Comparison of ENCODE assay signal across 18 cellular contexts in the genomic region with DNA sequence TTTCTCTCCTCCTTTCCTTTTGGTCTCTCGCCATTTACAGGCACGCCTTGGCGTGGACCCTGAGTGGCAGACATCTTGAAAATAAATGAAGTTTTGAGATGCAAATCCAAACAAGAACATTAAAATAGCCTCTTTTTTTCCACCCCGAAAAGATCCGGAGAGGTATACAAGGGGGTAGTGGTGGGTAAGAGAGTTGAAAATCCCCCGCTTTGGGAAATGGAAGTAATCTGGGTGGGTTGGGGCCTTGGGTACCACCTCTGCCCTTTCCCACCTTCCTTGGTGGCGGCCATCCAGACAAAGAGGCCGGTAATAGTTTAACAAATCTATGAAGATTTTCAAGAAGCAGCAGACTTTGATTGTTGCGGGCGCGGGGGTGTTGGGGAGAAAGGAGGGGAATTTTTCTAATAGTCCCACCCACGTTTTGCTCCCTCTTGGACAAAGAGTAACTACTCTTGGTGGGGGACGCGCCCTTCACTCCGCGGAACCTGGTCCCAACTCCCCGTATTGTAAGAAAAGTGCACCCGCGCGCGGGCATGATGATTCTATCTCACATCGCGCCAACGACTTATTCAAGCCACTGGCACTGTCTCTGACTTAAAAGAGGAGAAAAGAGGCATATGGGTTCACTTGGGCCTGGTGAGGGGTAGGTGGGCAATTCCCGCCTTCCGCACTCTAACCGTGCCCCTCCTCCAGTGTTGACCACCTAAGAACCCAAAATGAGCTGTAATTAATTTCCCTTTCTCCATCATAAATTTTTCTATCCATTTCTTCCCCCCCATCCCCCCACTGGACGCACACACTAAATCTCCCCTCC. TPM values are rescaled to one million over a fixed set of nuclear protein-coding genes. Genes with fewer than 3 reads are reported as not detected.
A peak's percentile ranks its signal among the peaks of the same experiment; 100 is the strongest.
DNase-seq lines count a peak whose midpoint lies in the region; ATAC-seq and TF ChIP-seq lines count a peak whose summit lies in the region.
"Had no signal": no experiment of that assay in that cellular context is flagged by ENCODE, and none has a peak within 500 bp of the region (broad histone marks: within the 10 kb centered on the region; RNA-seq: fewer than 3 reads in every experiment).

No MANE protein-coding gene starts in this region.

- H3K4me1 Mint-ChIP-seq in activated T-cell treated with anti-CD3 and anti-CD28 coated beads, Interleukin-2, amount 50 U/mL, for 24 hours (ENCODE audit: low read depth), result peaks cover 40% of the 10 kb centered on the region
- peaks cover 33% of the 10 kb centered on the region for H3K4me1 Mint-ChIP-seq in endothelial cell (ENCODE audit: unreplicated experiment)

- no peak for TF ChIP-seq CTCF in OCI-LY7 (conservative IDR thresholded peaks at IDR 0.05; ENCODE audit: low read length)
- no peak for TF ChIP-seq CTCF in endothelial cell (IDR thresholded peaks at IDR 0.05; ENCODE audit: unreplicated experiment)

- no peaks in the 10 kb centered on the region for H3K36me3 ChIP-seq in OCI-LY7 (ENCODE audit: insufficient read depth, low read length)

- ATAC-seq in sciatic nerve (no peak), GM21786 (IDR thresholded peaks at IDR 0.05; ENCODE audit: unreplicated experiment) (no peak)
- ATAC-seq: left colon had no signal

- intact Hi-C loops in OCI-LY7 (cut with micrococcal nuclease; ENCODE audit: unreplicated experiment) (no loop called here), sciatic nerve (cut with DNase I) (no loop called here)

- H3K9me3 ChIP-seq in OCI-LY7 (ENCODE audit: low read length), result no peaks in the 10 kb centered on the region

- H3K79me2 ChIP-seq in OCI-LY7 (ENCODE audit: insufficient read depth, low read depth, low read length), result no peaks in the 10 kb centered on the region
- H3K79me2 ChIP-seq: parathyroid adenoma had no signal

- H3K9me3 Mint-ChIP-seq in activated T-cell treated with anti-CD3 and anti-CD28 coated beads, Interleukin-2, amount 50 U/mL, for 24 hours, result peaks cover 9% of the 10 kb centered on the region
- no peaks in the 10 kb centered on the region for H3K9me3 Mint-ChIP-seq in endothelial cell (ENCODE audit: unreplicated experiment)

- no peak overlapping the region for H3K27ac Mint-ChIP-seq in activated T-cell treated with anti-CD3 and anti-CD28 coated beads, Interleukin-2, amount 50 U/mL, for 24 hours
- H3K27ac Mint-ChIP-seq in endothelial cell (ENCODE audit: unreplicated experiment), result no peak overlapping the region

- peaks cover 14% of the 10 kb centered on the region for H3K4me1 ChIP-seq in OCI-LY7 (ENCODE audit: insufficient read depth, low read length, poor library complexity, severe bottlenecking)
- H3K4me1 ChIP-seq: parathyroid adenoma had no signal

- peak overlapping the region; percentile 69 for H3K4me3 Mint-ChIP-seq in activated T-cell treated with anti-CD3 and anti-CD28 coated beads, Interleukin-2, amount 50 U/mL, for 24 hours
- peak overlapping the region; percentile 83 for H3K4me3 Mint-ChIP-seq in endothelial cell (ENCODE audit: unreplicated experiment)

- BruUV-seq in OCI-LY7 (replicated peaks; lab: Mats Ljungman, UMichigan), result no TSS peak

- H3K9me2 ChIP-seq in OCI-LY7 (ENCODE audit: insufficient read depth, low read length), result no peaks in the 10 kb centered on the region

- CTCF ChIA-PET in OCI-LY7 (lab: Charles Lee; ENCODE audit: unreplicated experiment), result no interaction called here

- POLR2A ChIA-PET in OCI-LY7 (lab: Charles Lee), result interaction anchor here (0.6 kb wide), 2 partner anchors 175 to 259 kb away, joined by 3 read pairs; no protein-coding TSS in a partner anchor

- DNase-seq in activated T-cell treated with anti-CD3 and anti-CD28 coated beads, Interleukin-2, amount 50 U/mL, for 24 hours, result no peak
- DNase-seq in activated T-cell treated with anti-CD3 and anti-CD28 coated beads, Interleukin-2, amount 50 U/mL, for 1 hour, result no peak
- DNase-seq in OCI-LY7 (ENCODE audit: low spot score), result no peak
- no peak for DNase-seq in endothelial cell (ENCODE audit: low spot score)
- peak; percentile 57 for DNase-seq in sciatic nerve (ENCODE audit: low spot score)
- no peak for DNase-seq in kidney glomerular epithelial cell (lab: John Stamatoyannopoulos, UW)
- DNase-seq in SHP77 (lab: John Stamatoyannopoulos, UW), result no peak
- DNase-seq: activated CD4-positive, alpha-beta T cell treated with anti-CD3 and anti-CD28 coated beads for 4 hours; amygdala; dorsolateral prefrontal cortex; GF-D8; left colon; MV-4-11; NCI-H446 treated with DMSO at 0.1 percent for 48 hours; SHP77 treated with DMSO at 0.1 percent for 48 hours had no signal

- no peaks in the 10 kb centered on the region for H3K36me3 Mint-ChIP-seq in activated T-cell treated with anti-CD3 and anti-CD28 coated beads, Interleukin-2, amount 50 U/mL, for 24 hours (ENCODE audit: low read depth)
- no peaks in the 10 kb centered on the region for H3K36me3 Mint-ChIP-seq in endothelial cell (ENCODE audit: low read depth, unreplicated experiment)

- no peak overlapping the region for H3K27ac ChIP-seq in OCI-LY7 (ENCODE audit: low read depth, low read length, poor library complexity, severe bottlenecking)
- H3K27ac ChIP-seq: dorsolateral prefrontal cortex, HL-60, parathyroid adenoma had no signal

- H2AFZ ChIP-seq in OCI-LY7 (ENCODE audit: low read length), result peak overlapping the region; percentile 98
- H2AFZ ChIP-seq: parathyroid adenoma had no signal

- H4K20me1 ChIP-seq in OCI-LY7 (ENCODE audit: insufficient read depth, low read length), result no peaks in the 10 kb centered on the region

- H3K4me3 ChIP-seq in OCI-LY7 (ENCODE audit: low read depth, low read length, poor library complexity, severe bottlenecking), result peak overlapping the region; percentile 70

- peaks cover 80% of the 10 kb centered on the region for H3K27me3 Mint-ChIP-seq in activated T-cell treated with anti-CD3 and anti-CD28 coated beads, Interleukin-2, amount 50 U/mL, for 24 hours
- H3K27me3 Mint-ChIP-seq in endothelial cell (ENCODE audit: unreplicated experiment), result peaks cover 39% of the 10 kb centered on the region

- H3K4me2 ChIP-seq in OCI-LY7 (ENCODE audit: low read length), result peak overlapping the region; percentile 95

RNA-seq across cellular contexts. Expression of gene FOXD3, which starts 3.9 kb away (rescaled TPM):
- 0.06 TPM in 1 of 2 replicates, not detected in the other for total RNA-seq in OCI-LY7 (2014; rRNA removed; shearing (Covaris generic))
- total RNA-seq in OCI-LY7 (2022) (not detected in 2 replicates), endothelial cell (ENCODE audit: unreplicated experiment) (0.26 TPM), sciatic nerve (49.9 TPM)

RNA-seq across cellular contexts. Expression of gene ALG6, which starts 49.0 kb away (rescaled TPM):
- 29.3 TPM in 2 replicates for total RNA-seq in OCI-LY7 (2014; rRNA removed; shearing (Covaris generic))
- total RNA-seq in OCI-LY7 (2022) (31.6 and 34.1 TPM in 2 replicates), endothelial cell (ENCODE audit: unreplicated experiment) (14.9 TPM), sciatic nerve (19.5 TPM)

Comparison
In these comparisons a context has a peak if more than half of its experiments do, and no peak if none do; other contexts are left out.
1. RNA of gene FOXD3, which starts 3.9 kb away (total RNA-seq): 49.9 TPM in sciatic nerve (single experiment); 0.26 TPM in endothelial cell (single experiment) and 0.06 TPM in OCI-LY7; every median in the first group is over 10 times any median in the second.